Comparison of ENCODE assay signal across 16 cellular contexts in the genomic region with DNA sequence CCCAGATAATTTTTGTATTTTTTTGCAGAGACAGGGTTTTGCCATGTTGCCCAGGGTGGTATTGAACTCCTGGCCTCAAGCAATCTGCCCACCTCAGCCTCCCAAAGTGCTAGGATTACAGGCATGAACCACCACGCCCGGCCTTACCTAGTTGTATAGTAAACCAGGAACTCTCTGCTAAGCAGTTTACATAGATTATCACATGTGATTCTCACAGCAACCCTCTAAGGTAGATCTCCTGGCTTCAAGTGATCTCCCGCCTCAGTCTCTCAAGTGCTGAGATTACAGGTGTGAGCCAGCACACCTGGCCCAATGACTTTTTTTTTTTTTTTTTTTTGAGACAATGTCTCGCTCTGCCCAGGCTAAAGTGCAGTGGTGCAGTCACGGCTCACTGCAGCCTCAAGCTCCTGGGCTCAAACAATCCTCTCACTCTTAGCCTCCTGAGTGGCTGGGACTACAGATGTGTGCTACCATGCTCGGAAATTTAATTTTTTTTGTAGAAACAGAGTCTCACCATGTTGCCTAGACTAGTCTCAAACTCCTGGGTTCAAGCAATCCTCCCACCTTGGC.
"Had no signal": no experiment of that assay in that cellular context is flagged by ENCODE, and none has a peak within 500 bp of the region (broad histone marks: within the 10 kb centered on the region; RNA-seq: fewer than 3 reads in every experiment).

No MANE protein-coding gene starts in this region.

- H3K4me3 Mint-ChIP-seq: activated CD8-positive, alpha-beta memory T cell treated with anti-CD3 and anti-CD28 coated beads, Interleukin-2, amount 10 ng/mL, durations not matched to agents 7 days and 5 days; activated T-cell treated with anti-CD3 and anti-CD28 coated beads, Interleukin-2, amount 50 U/mL, for 24 hours; neural progenitor cell had no signal

- H3K27ac Mint-ChIP-seq: activated CD8-positive, alpha-beta memory T cell treated with anti-CD3 and anti-CD28 coated beads, Interleukin-2, amount 10 ng/mL, durations not matched to agents 7 days and 5 days; activated naive CD4-positive, alpha-beta T cell treated with anti-CD3 and anti-CD28 coated beads, Interleukin-2, amount 50 U/mL, for 72 hours; activated T-cell treated with anti-CD3 and anti-CD28 coated beads, Interleukin-2, amount 50 U/mL, for 24 hours; neural progenitor cell had no signal

- H3K27ac ChIP-seq: body of pancreas, esophagus squamous epithelium, foreskin keratinocyte, left lung, neural progenitor cell, pancreas, skin epidermis had no signal

- H3K4me1 Mint-ChIP-seq: activated CD8-positive, alpha-beta memory T cell treated with anti-CD3 and anti-CD28 coated beads, Interleukin-2, amount 10 ng/mL, durations not matched to agents 7 days and 5 days had no signal

- H3K9me3 ChIP-seq: body of pancreas, esophagus squamous epithelium, left lung, pancreas, tibial artery had no signal

- H3K9me3 Mint-ChIP-seq: activated naive CD4-positive, alpha-beta T cell treated with anti-CD3 and anti-CD28 coated beads, Interleukin-2, amount 50 U/mL, for 72 hours; activated T-cell treated with anti-CD3 and anti-CD28 coated beads, Interleukin-2, amount 50 U/mL, for 24 hours; neural progenitor cell had no signal

- H3K4me3 ChIP-seq: body of pancreas, esophagus squamous epithelium, left lung, neural progenitor cell, pancreas, skin epidermis, tibial artery had no signal

- DNase-seq: activated CD4-positive, alpha-beta T cell treated with anti-CD3 and anti-CD28 coated beads, Interleukin-2, amount 50 U/mL, for 4 hours; activated CD4-positive, CD25-positive, alpha-beta regulatory T cell treated with anti-CD3 and anti-CD28 coated beads, Interleukin-2, amount 50 U/mL, for 72 hours; activated CD8-positive, alpha-beta memory T cell treated with anti-CD3 and anti-CD28 coated beads, Interleukin-2, amount 10 ng/mL, durations not matched to agents 7 days and 5 days; activated effector memory CD4-positive, alpha-beta T cell treated with anti-CD3 and anti-CD28 coated beads, Interleukin-2, amount 50 U/mL, for 16 hours; activated T-cell treated with anti-CD3 and anti-CD28 coated beads, Interleukin-2, amount 50 U/mL, for 24 hours; amniotic stem cell; body of pancreas; esophagus squamous epithelium; foreskin keratinocyte; left lung; pancreas; retina; tibial artery had no signal

- ATAC-seq: activated CD8-positive, alpha-beta memory T cell treated with anti-CD3 and anti-CD28 coated beads, Interleukin-2, amount 10 ng/mL, durations not matched to agents 7 days and 5 days; activated naive CD4-positive, alpha-beta T cell treated with anti-CD3 and anti-CD28 coated beads, Interleukin-2, amount 50 U/mL, for 72 hours; body of pancreas; foreskin keratinocyte; left lung had no signal

- H3K4me1 ChIP-seq: neural progenitor cell had no signal

- H3K36me3 Mint-ChIP-seq: activated CD8-positive, alpha-beta memory T cell treated with anti-CD3 and anti-CD28 coated beads, Interleukin-2, amount 10 ng/mL, durations not matched to agents 7 days and 5 days; activated naive CD4-positive, alpha-beta T cell treated with anti-CD3 and anti-CD28 coated beads, Interleukin-2, amount 50 U/mL, for 72 hours had no signal

- FAIRE-seq: pancreas had no signal

- H3K27me3 Mint-ChIP-seq: activated CD8-positive, alpha-beta memory T cell treated with anti-CD3 and anti-CD28 coated beads, Interleukin-2, amount 10 ng/mL, durations not matched to agents 7 days and 5 days; activated T-cell treated with anti-CD3 and anti-CD28 coated beads, Interleukin-2, amount 50 U/mL, for 24 hours had no signal

- H3K27me3 ChIP-seq: body of pancreas, esophagus squamous epithelium, foreskin keratinocyte, left lung, neural progenitor cell, pancreas, tibial artery had no signal

- H3K36me3 ChIP-seq: esophagus squamous epithelium, left lung, neural progenitor cell, pancreas, tibial artery had no signal
